10 cellular contexts compared by ENCODE assay signal in genomic region chr16:2056077-2056476, GRCh38. TPM values are rescaled to one million over a fixed set of nuclear protein-coding genes. Genes with fewer than 3 reads are reported as not detected.
DNase-seq lines count a peak whose midpoint lies in the region; ATAC-seq and TF ChIP-seq lines count a peak whose summit lies in the region.
"Had no signal": no experiment of that assay in that cellular context is flagged by ENCODE, and none has a peak within 500 bp of the region (broad histone marks: within the 10 kb centered on the region; RNA-seq: fewer than 3 reads in every experiment).

No MANE protein-coding gene starts in this region.

- H3K4me3 Mint-ChIP-seq in naive thymus-derived CD4-positive, alpha-beta T cell = no peak overlapping the region

- H3K4me3 ChIP-seq in fibroblast of mammary gland (ENCODE audit: control insufficient read depth, low read depth, low read length) (no peak overlapping the region), thyroid gland (replicated peaks in 1 of 3) (no peak overlapping the region)
- no peak overlapping the region for H3K4me3 ChIP-seq in naive thymus-derived CD4-positive, alpha-beta T cell (ENCODE audit: low read length)

- peak; percentile 15 for DNase-seq in NCI-H82 (lab: John Stamatoyannopoulos, UW)
- no peak for DNase-seq in NCI-H82 treated with DMSO at 0.1 percent for 48 hours (lab: John Stamatoyannopoulos, UW; ENCODE audit: unreplicated experiment)
- DNase-seq in fibroblast of mammary gland (ENCODE audit: low read depth) = peak; percentile 35
- DNase-seq in thyroid gland = no peak
- no peak for DNase-seq in naive thymus-derived CD4-positive, alpha-beta T cell
- DNase-seq in activated CD4-positive, alpha-beta T cell treated with anti-CD3 and anti-CD28 coated beads for 4 hours = no peak
- DNase-seq: activated CD8-positive, alpha-beta memory T cell treated with anti-CD3 and anti-CD28 coated beads, Interleukin-2, amount 50 U/mL, for 48 hours; cortex of kidney; Kasumi-1; RPMI8226 had no signal

- H3K4me1 Mint-ChIP-seq in naive thymus-derived CD4-positive, alpha-beta T cell = peaks cover 0 to 6% (median 3%) of the 10 kb centered on the region in 7 donors

- peaks cover 10 to 18% of the 10 kb centered on the region in 2 donors for H3K36me3 ChIP-seq in thyroid gland
- peaks cover 0 to 84% (median 3%) of the 10 kb centered on the region in 3 experiments for H3K36me3 ChIP-seq in naive thymus-derived CD4-positive, alpha-beta T cell (ENCODE audit: control insufficient read depth in 2 of 3, insufficient read depth in 3 of 3, low read length in 3 of 3)

- H3K9me3 ChIP-seq in thyroid gland = no peaks in the 10 kb centered on the region
- H3K9me3 ChIP-seq in naive thymus-derived CD4-positive, alpha-beta T cell (ENCODE audit: control insufficient read depth in 2 of 3, low read length in 3 of 3) = no peaks in the 10 kb centered on the region

- no peaks in the 10 kb centered on the region for H3K27me3 Mint-ChIP-seq in naive thymus-derived CD4-positive, alpha-beta T cell

- no peaks in the 10 kb centered on the region for H3K27me3 ChIP-seq in thyroid gland
- no peaks in the 10 kb centered on the region for H3K27me3 ChIP-seq in naive thymus-derived CD4-positive, alpha-beta T cell (ENCODE audit: control insufficient read depth in 2 of 2, insufficient read depth in 2 of 2, low read length in 2 of 2)

- POLR2A ChIA-PET in naive thymus-derived CD4-positive, alpha-beta T cell (lab: Charles Lee) = no interaction called here

- H3K9me3 Mint-ChIP-seq in naive thymus-derived CD4-positive, alpha-beta T cell = no peaks in the 10 kb centered on the region

- peaks cover 0 to 11% (median 0%) of the 10 kb centered on the region in 5 donors for H3K36me3 Mint-ChIP-seq in naive thymus-derived CD4-positive, alpha-beta T cell

- CTCF ChIA-PET in naive thymus-derived CD4-positive, alpha-beta T cell (lab: Charles Lee) = no interaction called here

- TF ChIP-seq POLR2A in thyroid gland (IDR thresholded peaks at IDR 0.05) = no peak

- peak overlapping the region in 1 of 9 donors; percentile 51 for H3K27ac Mint-ChIP-seq in naive thymus-derived CD4-positive, alpha-beta T cell

- 85 to 89% methylated on average over 11 to 13 of the region's 15 CpGs for WGBS in thyroid gland, 2 donors

- peaks cover 16 to 32% of the 10 kb centered on the region in 2 donors for H3K4me1 ChIP-seq in thyroid gland
- H3K4me1 ChIP-seq in naive thymus-derived CD4-positive, alpha-beta T cell (ENCODE audit: control insufficient read depth in 2 of 2, insufficient read depth in 2 of 2, low read length in 2 of 2) = no peaks in the 10 kb centered on the region

- TF ChIP-seq CTCF in fibroblast of mammary gland (conservative IDR thresholded peaks at IDR 0.05; ENCODE audit: control insufficient read depth, insufficient read depth, low read depth, low read length) (peak; percentile 6), thyroid gland (IDR thresholded peaks at IDR 0.05) (peak in 1 of 6 experiments; percentile 8)

- H3K27ac ChIP-seq in thyroid gland = peak overlapping the region in 2 of 3 donors; percentile 75 to 78
- no peak overlapping the region for H3K27ac ChIP-seq in naive thymus-derived CD4-positive, alpha-beta T cell (ENCODE audit: low read depth, low read length)

- ATAC-seq in naive thymus-derived CD4-positive, alpha-beta T cell = no peak

- intact Hi-C loops in thyroid gland (cut with DNase I) = no loop called here
- intact Hi-C loops in naive thymus-derived CD4-positive, alpha-beta T cell (cut with micrococcal nuclease) = no loop called here

RNA-seq across cellular contexts. Expression of gene TSC2, which starts 8.3 kb away (rescaled TPM):
- total RNA-seq in thyroid gland = 100 to 1,000 TPM; 101 to 148 (median 109) TPM
- total RNA-seq in naive thymus-derived CD4-positive, alpha-beta T cell = 100 to 1,000 TPM; 126 to 155 (median 147) TPM
- polyA plus RNA-seq in naive thymus-derived CD4-positive, alpha-beta T cell = 10 to 100 TPM; 27.5 to 53.6 TPM

RNA-seq across cellular contexts. Expression of gene NTHL1, which starts 8.4 kb away (rescaled TPM):
- total RNA-seq in thyroid gland = 10 to 100 TPM in 3 of 4 donors, 1 to 10 TPM in 1; 6.1 to 38.7 (median 25.0) TPM
- total RNA-seq in naive thymus-derived CD4-positive, alpha-beta T cell = 10 to 100 TPM in 1 of 5 experiments, 1 to 10 TPM in 4; 4.4 to 27.0 (median 7.5) TPM
- polyA plus RNA-seq in naive thymus-derived CD4-positive, alpha-beta T cell = 10 to 100 TPM; 16.3 to 17.5 TPM

RNA-seq across cellular contexts. Expression of gene NHERF2, which starts 29.4 kb away (rescaled TPM):
- 100 to 1,000 TPM in 1 of 4 donors, 10 to 100 TPM in 3; 73.8 to 146 (median 81.6) TPM for total RNA-seq in thyroid gland
- 1 to 10 TPM; 2.5 to 3.8 (median 3.6) TPM for total RNA-seq in naive thymus-derived CD4-positive, alpha-beta T cell
- polyA plus RNA-seq in naive thymus-derived CD4-positive, alpha-beta T cell = under 1 TPM; 0.33 to 0.56 TPM

RNA-seq across cellular contexts. Expression of gene NPW, which starts 36.5 kb away (rescaled TPM):
- total RNA-seq in thyroid gland = under 1 TPM in 2 of 4 donors, not detected in 2; 0.54 to 0.63 TPM
- total RNA-seq in naive thymus-derived CD4-positive, alpha-beta T cell = 1 to 10 TPM in 1 of 5 experiments, under 1 TPM in 1, not detected in 3; 0.53 to 1.7 TPM
- not detected for polyA plus RNA-seq in naive thymus-derived CD4-positive, alpha-beta T cell

RNA-seq across cellular contexts. Expression of gene ZNF598, which starts 46.5 kb away (rescaled TPM):
- 10 to 100 TPM; 19.0 to 38.4 (median 27.4) TPM for total RNA-seq in thyroid gland
- total RNA-seq in naive thymus-derived CD4-positive, alpha-beta T cell = 10 to 100 TPM; 44.3 to 63.2 (median 49.8) TPM
- 1 to 10 TPM; 1.9 to 9.4 TPM for polyA plus RNA-seq in naive thymus-derived CD4-positive, alpha-beta T cell

Comparison
In these comparisons a context has a peak if more than half of its experiments do, and no peak if none do; other contexts are left out.
1. DNase-seq: peak in NCI-H82 (single experiment) and fibroblast of mammary gland (single experiment); none in NCI-H82 treated with DMSO at 0.1 percent for 48 hours (single experiment), thyroid gland (0 of 2), naive thymus-derived CD4-positive, alpha-beta T cell (0 of 9) and activated CD4-positive, alpha-beta T cell treated with anti-CD3 and anti-CD28 coated beads for 4 hours (0 of 2).
2. RNA of gene NHERF2, which starts 29.4 kb away (total RNA-seq): 73.8 to 146 TPM in thyroid gland; 2.5 to 3.8 TPM in naive thymus-derived CD4-positive, alpha-beta T cell; every median in the first group is over 10 times any median in the second.